In genomic region chr10:65090991-65091390, GRCh38 we compare ENCODE assay signal across 33 cellular contexts.
"Had no signal": no experiment of that assay in that cellular context is flagged by ENCODE, and none has a peak within 500 bp of the region (broad histone marks: within the 10 kb centered on the region; RNA-seq: fewer than 3 reads in every experiment).

No MANE protein-coding gene starts in this region.

- H3K4me3 ChIP-seq: adrenal gland, body of pancreas, breast epithelium had no signal

- ATAC-seq: activated CD4-positive, alpha-beta T cell treated with anti-CD3 and anti-CD28 coated beads for 36 hours; activated CD4-positive, CD25-positive, alpha-beta regulatory T cell treated with anti-CD3 and anti-CD28 coated beads, Interleukin-2, amount 50 U/mL, for 24 hours; activated CD8-positive, alpha-beta memory T cell treated with anti-CD3 and anti-CD28 coated beads, Interleukin-2, amount 10 ng/mL, durations not matched to agents 7 days and 5 days; activated CD8-positive, alpha-beta T cell treated with anti-CD3 and anti-CD28 coated beads, Interleukin-2, amount 10 ng/mL, durations not matched to agents 7 days and 5 days; activated naive CD4-positive, alpha-beta T cell treated with anti-CD3 and anti-CD28 coated beads, Interleukin-2, amount 50 U/mL, for 72 hours; activated T-cell treated with anti-CD3 and anti-CD28 coated beads, Interleukin-2, amount 50 U/mL, for 4 hours; activated T-cell treated with anti-CD3 and anti-CD28 coated beads, Interleukin-2, amount 50 U/mL, for 72 hours; activated T-helper 17 cell treated with anti-CD3 and anti-CD28 coated beads, Interleukin-2, amount 50 U/mL, for 72 hours; body of pancreas; WTC11 had no signal

- DNase-seq: activated CD4-positive, alpha-beta memory T cell treated with anti-CD3 and anti-CD28 coated beads, Interleukin-2, amount 10 ng/mL, durations not matched to agents 7 days and 5 days; activated CD4-positive, alpha-beta T cell treated with anti-CD3 and anti-CD28 coated beads for 1 hour; activated CD4-positive, alpha-beta T cell treated with anti-CD3 and anti-CD28 coated beads for 36 hours; activated CD4-positive, alpha-beta T cell treated with anti-CD3 and anti-CD28 coated beads for 48 hours; activated CD4-positive, alpha-beta T cell treated with anti-CD3 and anti-CD28 coated beads, Interleukin-2, amount 10 ng/mL, durations not matched to agents 7 days and 5 days; activated CD4-positive, alpha-beta T cell treated with anti-CD3 and anti-CD28 coated beads, Interleukin-2, amount 50 U/mL, for 48 hours; activated CD4-positive, CD25-positive, alpha-beta regulatory T cell; activated CD8-positive, alpha-beta memory T cell treated with anti-CD3 and anti-CD28 coated beads for 24 hours; activated CD8-positive, alpha-beta memory T cell treated with anti-CD3 and anti-CD28 coated beads, Interleukin-2, amount 10 ng/mL, durations not matched to agents 7 days and 5 days; activated CD8-positive, alpha-beta memory T cell treated with anti-CD3 and anti-CD28 coated beads, Interleukin-2, amount 50 U/mL, for 48 hours; activated CD8-positive, alpha-beta T cell treated with anti-CD3 and anti-CD28 coated beads, Interleukin-2, amount 10 ng/mL, durations not matched to agents 7 days and 5 days; activated effector memory CD4-positive, alpha-beta T cell treated with anti-CD3 and anti-CD28 coated beads, Interleukin-2, amount 50 U/mL, for 16 hours; activated gamma-delta T cell treated with Interleukin-2 at 50 U/mL for 16 hours; activated naive CD4-positive, alpha-beta T cell; activated naive CD4-positive, alpha-beta T cell treated with anti-CD3 and anti-CD28 coated beads for 36 hours; activated naive CD4-positive, alpha-beta T cell treated with anti-CD3 and anti-CD28 coated beads, Interleukin-2, amount 50 U/mL, for 16 hours; activated naive CD8-positive, alpha-beta T cell treated with anti-CD3 and anti-CD28 coated beads for 36 hours; activated T-cell treated with anti-CD3 and anti-CD28 coated beads, Interleukin-2, amount 50 U/mL, for 4 hours; activated T-cell treated with anti-CD3 and anti-CD28 coated beads, Interleukin-2, amount 50 U/mL, for 72 hours; adrenal gland; amniotic stem cell; aorta; body of pancreas; brain microvascular endothelial cell; central memory CD4-positive, alpha-beta T cell; T-helper 2 cell; T-helper 9 cell; WERI-Rb-1 had no signal

- H3K27ac ChIP-seq: adrenal gland, body of pancreas, brain microvascular endothelial cell, breast epithelium, WERI-Rb-1 had no signal
